ENCODE assay signal across 12 cellular contexts in the genomic region with DNA sequence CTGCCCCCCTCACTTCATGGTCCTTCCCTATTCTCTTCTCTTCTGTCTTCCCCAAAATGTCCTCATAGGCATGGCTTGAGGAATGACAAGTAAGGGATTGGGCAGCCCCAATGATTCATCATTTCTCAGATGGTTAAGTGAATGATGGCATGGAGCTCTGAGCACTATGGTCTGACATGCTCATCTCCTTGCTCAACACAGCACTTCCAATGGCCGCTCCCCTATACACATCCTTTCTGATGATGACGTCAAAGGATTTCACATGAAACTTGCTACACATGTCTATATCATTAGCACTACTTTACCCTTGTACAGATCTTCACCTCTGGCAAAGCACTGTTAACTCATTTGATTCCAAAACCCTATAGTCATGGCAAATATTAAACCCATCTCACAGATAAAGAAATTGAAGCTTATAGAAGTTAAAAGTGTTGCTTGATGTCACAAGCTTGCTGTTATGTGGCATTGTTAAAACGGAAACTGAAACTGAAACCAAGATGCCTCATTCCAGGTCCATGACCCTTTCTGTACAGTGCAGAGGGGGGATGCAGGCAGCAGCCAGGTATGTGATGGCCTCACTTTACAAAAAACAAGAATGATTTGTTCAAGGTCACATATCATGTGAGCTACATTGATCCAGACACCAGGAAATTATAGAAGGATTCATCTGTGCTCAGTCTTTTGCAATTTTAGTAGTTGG.
A peak's percentile ranks its signal among the peaks of the same experiment; 100 is the strongest.
DNase-seq lines count a peak whose midpoint lies in the region; ATAC-seq, FAIRE-seq and TF ChIP-seq lines count a peak whose summit lies in the region.
"Had no signal": no experiment of that assay in that cellular context is flagged by ENCODE, and none has a peak within 500 bp of the region (broad histone marks: within the 10 kb centered on the region; RNA-seq: fewer than 3 reads in every experiment).

No MANE protein-coding gene starts in this region.

- TF ChIP-seq EP300 in upper lobe of left lung (IDR thresholded peaks at IDR 0.05) = no peak

- no peaks in the 10 kb centered on the region for H3K27me3 ChIP-seq in upper lobe of left lung

- peaks cover 0 to 6% (median 0%) of the 10 kb centered on the region in 4 donors for H3K4me1 ChIP-seq in upper lobe of left lung

- WGBS in upper lobe of left lung, 2 donors = 52 to 62% methylated on average over 3 of the region's 3 CpGs

- no peaks in the 10 kb centered on the region for H3K9me3 ChIP-seq in upper lobe of left lung

- TF ChIP-seq POLR2A in upper lobe of left lung (IDR thresholded peaks at IDR 0.05) = no peak

- H3K4me1 Mint-ChIP-seq in activated T-cell treated with anti-CD3 and anti-CD28 coated beads, Interleukin-2, amount 50 U/mL, for 72 hours (ENCODE audit: low read depth) = peaks cover 14% of the 10 kb centered on the region
- H3K4me1 Mint-ChIP-seq: B cell had no signal

- no peak for TF ChIP-seq CTCF in upper lobe of left lung (IDR thresholded peaks at IDR 0.05)

- H3K27me3 Mint-ChIP-seq in activated T-cell treated with anti-CD3 and anti-CD28 coated beads, Interleukin-2, amount 50 U/mL, for 72 hours (ENCODE audit: low read depth) = no peaks in the 10 kb centered on the region
- H3K27me3 Mint-ChIP-seq: B cell had no signal

- peak; percentile 14 to 27 for DNase-seq in activated T-cell treated with anti-CD3 and anti-CD28 coated beads, Interleukin-2, amount 50 U/mL, for 72 hours
- no peak for DNase-seq in activated T-cell treated with anti-CD3 and anti-CD28 coated beads, Interleukin-2, amount 50 U/mL, for 48 hours
- DNase-seq in RCC 7860 (ENCODE audit: low spot score) (peak; percentile 7), renal cortical epithelial cell (ENCODE audit: low read depth) (peak; percentile 8), NCI-H2029 treated with DMSO at 0.1 percent for 48 hours (lab: John Stamatoyannopoulos, UW) (no peak), mesenteric fat pad (ENCODE audit: low spot score) (no peak), upper lobe of left lung (no peak)
- DNase-seq in central memory CD4-positive, alpha-beta T cell = peak; percentile 22
- DNase-seq: activated effector memory CD4-positive, alpha-beta T cell treated with Interleukin-2 at 50 U/mL for 16 hours; NCI-H510A had no signal

- peak overlapping the region; percentile 50 for H3K27ac Mint-ChIP-seq in activated T-cell treated with anti-CD3 and anti-CD28 coated beads, Interleukin-2, amount 50 U/mL, for 72 hours
- H3K27ac Mint-ChIP-seq: B cell had no signal

- FAIRE-seq in RCC 7860 (lab: Jason Lieb, UNC) = no peak
- FAIRE-seq: keratinocyte had no signal

- H3K36me3 ChIP-seq in upper lobe of left lung = no peaks in the 10 kb centered on the region

- peaks cover 7% of the 10 kb centered on the region in 2 donors for H3K36me3 Mint-ChIP-seq in activated T-cell treated with anti-CD3 and anti-CD28 coated beads, Interleukin-2, amount 50 U/mL, for 72 hours (ENCODE audit: insufficient read depth in 2 of 2)

- no peak overlapping the region for H3K4me3 ChIP-seq in upper lobe of left lung

- ATAC-seq in activated T-cell treated with anti-CD3 and anti-CD28 coated beads, Interleukin-2, amount 50 U/mL, for 72 hours (replicated peaks in 1 of 2) = peak; percentile 85 to 90
- ATAC-seq in upper lobe of left lung (ENCODE audit: low FRiP score in 2 of 2) = no peak

- peaks cover 4 to 5% of the 10 kb centered on the region in 2 donors for H3K9me3 Mint-ChIP-seq in activated T-cell treated with anti-CD3 and anti-CD28 coated beads, Interleukin-2, amount 50 U/mL, for 72 hours

- H3K4me3 Mint-ChIP-seq in activated T-cell treated with anti-CD3 and anti-CD28 coated beads, Interleukin-2, amount 50 U/mL, for 72 hours = peak overlapping the region in 1 of 2 donors; percentile 20
- H3K4me3 Mint-ChIP-seq: B cell had no signal

- H3K27ac ChIP-seq in upper lobe of left lung = no peak overlapping the region

Comparison
In these comparisons a context has a peak if more than half of its experiments do, and no peak if none do; other contexts are left out.
1. DNase-seq: peak in activated T-cell treated with anti-CD3 and anti-CD28 coated beads, Interleukin-2, amount 50 U/mL, for 72 hours (2 of 2), RCC 7860 (single experiment), central memory CD4-positive, alpha-beta T cell (single experiment) and renal cortical epithelial cell (single experiment); none in activated T-cell treated with anti-CD3 and anti-CD28 coated beads, Interleukin-2, amount 50 U/mL, for 48 hours (0 of 2), NCI-H2029 treated with DMSO at 0.1 percent for 48 hours (single experiment), mesenteric fat pad (single experiment) and upper lobe of left lung (0 of 2).
2. ATAC-seq: peak in activated T-cell treated with anti-CD3 and anti-CD28 coated beads, Interleukin-2, amount 50 U/mL, for 72 hours (2 of 2); none in upper lobe of left lung (0 of 2).